9 cellular contexts compared by ENCODE assay signal in genomic region chr16:49861299-49861698, GRCh38. TPM values are rescaled to one million over a fixed set of nuclear protein-coding genes. Genes with fewer than 3 reads are reported as not detected.
"Had no signal": no experiment of that assay in that cellular context is flagged by ENCODE, and none has a peak within 500 bp of the region (broad histone marks: within the 10 kb centered on the region; RNA-seq: fewer than 3 reads in every experiment).

No MANE protein-coding gene starts in this region.

- H3K4me1 ChIP-seq: HAP-1 had no signal

- H3K27ac Mint-ChIP-seq: GM23338 had no signal

- H3K36me3 ChIP-seq: HAP-1 had no signal

- H3K9ac ChIP-seq: KMS-11 had no signal

- H2AFZ ChIP-seq: GM23338 had no signal

- ATAC-seq: GM23338, HCT116 had no signal

- H3K4me3 Mint-ChIP-seq: GM23338 had no signal

- FAIRE-seq: HTR-8/SVneo had no signal

- H3K27ac ChIP-seq: KMS-11 had no signal

- H3K4me2 ChIP-seq: GM23338, KMS-11 had no signal

- H3K9me3 ChIP-seq: HAP-1 had no signal

- H3K4me3 ChIP-seq: GM23338, HAP-1 had no signal

- H3K9me3 Mint-ChIP-seq: GM23338 had no signal

- DNase-seq: H7, IMR-90, KBM-7 had no signal

RNA-seq across cellular contexts. Expression of gene ZNF423, which starts 5.4 kb away (rescaled TPM):
- total RNA-seq: HT-29 had no signal
